ENCODE assay signal across 9 cellular contexts in the genomic region with DNA sequence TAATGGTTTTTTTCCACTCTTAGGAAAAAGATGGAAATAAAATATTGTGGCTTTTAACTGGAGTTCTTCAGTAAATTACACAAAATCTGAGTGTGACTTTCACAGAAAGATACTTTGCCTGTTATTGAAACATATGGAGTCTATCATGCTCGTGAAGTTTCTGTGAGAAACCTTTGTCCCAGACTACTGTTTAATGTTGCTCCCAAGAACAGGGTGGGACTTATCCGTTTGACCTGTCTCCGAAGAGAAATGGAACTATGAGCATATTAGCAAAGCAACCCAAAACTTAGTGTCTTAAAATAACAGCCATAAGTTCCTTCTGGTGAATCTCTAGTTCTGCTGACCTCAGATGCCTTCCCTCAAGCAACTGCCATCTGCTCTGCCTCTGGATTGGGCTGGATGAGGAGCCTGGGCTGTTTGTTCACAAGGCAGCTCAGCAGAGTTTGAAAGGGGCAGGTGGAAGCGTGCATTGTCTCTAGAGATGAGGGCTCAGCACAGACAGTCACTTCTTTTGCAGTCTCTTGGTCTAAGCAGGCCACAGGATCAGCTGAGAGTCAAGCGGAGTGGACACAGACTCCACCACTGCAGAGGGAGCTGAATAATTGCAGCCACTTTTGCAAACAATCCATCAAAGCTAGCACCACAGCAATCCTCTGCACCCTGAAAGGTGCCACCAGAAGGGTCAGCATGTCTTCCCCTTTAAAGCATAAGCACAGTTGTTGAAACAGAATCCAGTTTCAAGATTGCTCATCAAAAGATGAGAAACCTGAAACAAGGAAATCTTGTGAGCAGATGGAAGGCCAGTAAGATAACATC. TPM values are rescaled to one million over a fixed set of nuclear protein-coding genes. Genes with fewer than 3 reads are reported as not detected.
A peak's percentile ranks its signal among the peaks of the same experiment; 100 is the strongest.
DNase-seq lines count a peak whose midpoint lies in the region; ATAC-seq, FAIRE-seq and TF ChIP-seq lines count a peak whose summit lies in the region.
"Had no signal": no experiment of that assay in that cellular context is flagged by ENCODE, and none has a peak within 500 bp of the region (broad histone marks: within the 10 kb centered on the region; RNA-seq: fewer than 3 reads in every experiment).

No MANE protein-coding gene starts in this region.

- DNase-seq in GM12891 (ENCODE audit: insufficient read length, low spot score), result no peak
- peak; percentile 35 for DNase-seq in SK-N-DZ (ENCODE audit: low spot score)
- no peak for DNase-seq in NCI-H2081 treated with DMSO at 0.1 percent for 48 hours (lab: John Stamatoyannopoulos, UW)
- no peak for DNase-seq in stimulated activated CD4-positive, alpha-beta T cell treated with anti-CD3 and anti-CD28 coated beads, Interleukin-1b, Interleukin-23, amount 100 ng/mL, for 48 hours
- no peak for DNase-seq in NCI-H128 (lab: John Stamatoyannopoulos, UW; ENCODE audit: unreplicated experiment)
- no peak for DNase-seq in HUDEP-2 (lab: John Stamatoyannopoulos, UW; ENCODE audit: unreplicated experiment in 76 of 76)
- DNase-seq: colonic mucosa had no signal

- FAIRE-seq in GM12891 (lab: Jason Lieb, UNC), result peak; percentile 68

- ATAC-seq in GM21360 (IDR thresholded peaks at IDR 0.05; ENCODE audit: unreplicated experiment) (peak; percentile 66), HG03378 (IDR thresholded peaks at IDR 0.05; ENCODE audit: unreplicated experiment) (peak; percentile 56)

- no peak for TF ChIP-seq POLR2A in GM12891 (IDR thresholded peaks at IDR 0.05; ENCODE audit: low read depth, low read length)

TF ChIP-seq in GM12891, 5 proteins besides CTCF, POLR2A, EP300 and RAD21:
- TF ChIP-seq TAF1 (IDR thresholded peaks at IDR 0.05; ENCODE audit: low read depth, low read length) (no peak), SPI1 (IDR thresholded peaks at IDR 0.05; ENCODE audit: low read depth, low read length) (no peak; the same call in 1 of the 2 replicates), POLR2AphosphoS5 (IDR thresholded peaks at IDR 0.05; ENCODE audit: low read depth, low read length) (no peak), POU2F2 (IDR thresholded peaks at IDR 0.05; ENCODE audit: low read depth, low read length) (no peak), PAX5 (IDR thresholded peaks at IDR 0.05; ENCODE audit: insufficient read depth, low read length, severe bottlenecking) (no peak)

RNA-seq across cellular contexts. Expression of a gene that starts 52.8 kb away (rescaled TPM):
- polyA plus RNA-seq in GM12891 (2012; ENCODE audit: low read depth, missing spikeins), result 18.5 TPM
- 6.8 and 7.2 TPM in 2 replicates for polyA plus RNA-seq in SK-N-DZ (2014; cell fraction: cytosol; rRNA removed)
- 6.3 and 7.1 TPM in 2 replicates for polyA plus RNA-seq in SK-N-DZ (2014; cell fraction: nucleus; rRNA removed)
